In the genomic region with DNA sequence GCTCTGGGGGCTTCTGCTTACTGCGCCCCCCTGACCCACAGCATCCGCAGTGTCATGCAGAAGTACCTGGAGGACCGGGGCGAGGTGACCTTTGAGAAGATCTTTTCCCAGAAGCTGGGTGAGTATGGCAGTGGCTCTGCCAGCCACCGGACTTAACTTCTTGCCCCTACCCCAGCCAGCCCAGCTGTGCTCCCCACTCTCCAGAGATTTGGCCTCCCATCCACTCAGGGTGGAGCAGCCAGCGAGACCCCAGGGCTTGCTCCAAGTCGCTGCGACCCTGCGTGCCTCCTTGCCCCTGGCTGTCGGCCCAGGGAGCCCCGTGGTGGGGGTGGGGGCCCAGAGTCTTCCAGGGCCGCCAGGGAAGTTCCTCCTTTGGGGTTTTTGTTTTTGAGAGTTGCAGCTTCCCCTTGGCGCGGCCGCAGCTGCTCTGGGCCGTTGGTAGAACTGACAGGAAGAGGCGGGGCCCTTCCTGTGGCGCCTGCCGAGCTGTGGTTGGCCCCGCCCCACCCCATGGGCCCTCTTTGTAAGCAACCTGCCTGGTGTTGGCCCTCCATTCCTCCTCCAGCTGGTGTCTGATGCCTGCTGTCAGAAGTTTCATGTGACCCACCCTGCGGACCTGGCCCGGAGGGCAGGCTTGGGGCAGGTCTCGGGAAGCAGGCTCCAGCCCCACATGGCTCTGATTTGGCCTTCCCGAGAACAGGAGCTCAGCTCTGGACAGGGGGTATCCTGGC, we compare ENCODE assay signal across 1 cellular context.
TF ChIP-seq lines count a peak whose summit lies in the region.

No MANE protein-coding gene starts in this region.

TF ChIP-seq in K562, 482 proteins besides CTCF, POLR2A, EP300 and RAD21 (continued from another document and continues in another):
- TF ChIP-seq, protein P1, sequence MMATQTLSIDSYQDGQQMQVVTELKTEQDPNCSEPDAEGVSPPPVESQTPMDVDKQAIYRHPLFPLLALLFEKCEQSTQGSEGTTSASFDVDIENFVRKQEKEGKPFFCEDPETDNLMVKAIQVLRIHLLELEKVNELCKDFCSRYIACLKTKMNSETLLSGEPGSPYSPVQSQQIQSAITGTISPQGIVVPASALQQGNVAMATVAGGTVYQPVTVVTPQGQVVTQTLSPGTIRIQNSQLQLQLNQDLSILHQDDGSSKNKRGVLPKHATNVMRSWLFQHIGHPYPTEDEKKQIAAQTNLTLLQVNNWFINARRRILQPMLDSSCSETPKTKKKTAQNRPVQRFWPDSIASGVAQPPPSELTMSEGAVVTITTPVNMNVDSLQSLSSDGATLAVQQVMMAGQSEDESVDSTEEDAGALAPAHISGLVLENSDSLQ (IDR thresholded peaks at IDR 0.05): peak; percentile 61; the same call in 1 of the 2 replicates
- TF ChIP-seq FOXM1 (IDR thresholded peaks at IDR 0.05; ENCODE audit: low read depth) (peak; percentile 66), FOXM1 (CRISPR knock-in tag; IDR thresholded peaks at IDR 0.05; ENCODE audit: low read depth) (no peak), TSC22D4 (tag; IDR thresholded peaks at IDR 0.05) (no peak), ZNF586 (CRISPR knock-in tag; conservative IDR thresholded peaks at IDR 0.05) (0 out of 2 replicates have a peak, but pooled peaks have one; percentile 60), NFE2L1 (tag; IDR thresholded peaks at IDR 0.05; ENCODE audit: borderline replicate concordance, low read depth) (no peak), MTA2 (IDR thresholded peaks at IDR 0.05; ENCODE audit: low read depth) (no peak), HEY1 (CRISPR knock-in tag; IDR thresholded peaks at IDR 0.05; ENCODE audit: borderline replicate concordance) (0 out of 2 replicates have a peak, but pooled peaks have one; percentile 50), AFF4 (CRISPR knock-in tag; IDR thresholded peaks at IDR 0.05) (no peak), ZNF224 (CRISPR knock-in tag; IDR thresholded peaks at IDR 0.05) (no peak), ZNF165 (CRISPR knock-in tag; IDR thresholded peaks at IDR 0.05; ENCODE audit: borderline replicate concordance) (peak; percentile 48; the same call in 1 of the 2 replicates), STAT5A (IDR thresholded peaks at IDR 0.05; ENCODE audit: borderline replicate concordance, low read length) (no peak), HMGN3 (IDR thresholded peaks at IDR 0.05; ENCODE audit: borderline replicate concordance, extremely low read depth, insufficient read length, low read depth, low read length) (peak; percentile 55), ZNF449 (CRISPR knock-in tag; IDR thresholded peaks at IDR 0.05) (peak; percentile 67; the same call in 1 of the 2 replicates), LEF1 (IDR thresholded peaks at IDR 0.05) (peak; percentile 68; the same call in 1 of the 2 replicates), KLF10 (CRISPR knock-in tag; IDR thresholded peaks at IDR 0.05) (0 out of 2 replicates have a peak, but pooled peaks have one; percentile 52), GABPB1 (CRISPR knock-in tag; IDR thresholded peaks at IDR 0.05) (peak; percentile 72), SAFB2 (IDR thresholded peaks at IDR 0.05; ENCODE audit: borderline replicate concordance, low read depth, low read length, severe bottlenecking) (no peak), RNF2 (IDR thresholded peaks at IDR 0.05) (peak; percentile 74; the same call in 1 of the 2 replicates), CHD1 (IDR thresholded peaks at IDR 0.05; ENCODE audit: low read length) (peak; percentile 56), TFAM (CRISPR knock-in tag; conservative IDR thresholded peaks at IDR 0.05) (no peak), ZBTB17 (CRISPR knock-in tag; IDR thresholded peaks at IDR 0.05) (peak; percentile 78), TEAD1 (CRISPR knock-in tag; IDR thresholded peaks at IDR 0.05) (peak; percentile 76 to 77; a peak in 2 of 4 replicates), ZC3H4 (CRISPR knock-in tag; IDR thresholded peaks at IDR 0.05; ENCODE audit: borderline replicate concordance) (no peak), ARID3A (IDR thresholded peaks at IDR 0.05; ENCODE audit: borderline replicate concordance, low read depth, low read length) (no peak), CBX1 (IDR thresholded peaks at IDR 0.05; ENCODE audit: low read depth) (peak; percentile 39; the same call in 1 of the 2 replicates), MEF2D (tag; conservative IDR thresholded peaks at IDR 0.05; ENCODE audit: low read depth) (peak; percentile 73; the same call in 1 of the 2 replicates), CREB3 (tag; conservative IDR thresholded peaks at IDR 0.05; ENCODE audit: low read depth) (peak; percentile 54; the same call in 1 of the 2 replicates), ZFP36 (IDR thresholded peaks at IDR 0.05; ENCODE audit: low read depth, low read length, partially characterized antibody) (peak; percentile 4), NELFE (IDR thresholded peaks at IDR 0.05; ENCODE audit: insufficient read depth, insufficient read length) (no peak), TCF7 (IDR thresholded peaks at IDR 0.05; ENCODE audit: borderline replicate concordance) (0 out of 2 replicates have a peak, but pooled peaks have one; percentile 13), ZNF146 (CRISPR knock-in tag; IDR thresholded peaks at IDR 0.05; ENCODE audit: unreplicated experiment) (no peak), ZNF695 (CRISPR knock-in tag; IDR thresholded peaks at IDR 0.05) (no peak), ZNF436 (CRISPR knock-in tag; IDR thresholded peaks at IDR 0.05) (no peak), ZNF395 (CRISPR knock-in tag; IDR thresholded peaks at IDR 0.05) (peak; percentile 97), IRF2 (CRISPR knock-in tag; IDR thresholded peaks at IDR 0.05) (no peak)
- TF ChIP-seq, protein P2, sequence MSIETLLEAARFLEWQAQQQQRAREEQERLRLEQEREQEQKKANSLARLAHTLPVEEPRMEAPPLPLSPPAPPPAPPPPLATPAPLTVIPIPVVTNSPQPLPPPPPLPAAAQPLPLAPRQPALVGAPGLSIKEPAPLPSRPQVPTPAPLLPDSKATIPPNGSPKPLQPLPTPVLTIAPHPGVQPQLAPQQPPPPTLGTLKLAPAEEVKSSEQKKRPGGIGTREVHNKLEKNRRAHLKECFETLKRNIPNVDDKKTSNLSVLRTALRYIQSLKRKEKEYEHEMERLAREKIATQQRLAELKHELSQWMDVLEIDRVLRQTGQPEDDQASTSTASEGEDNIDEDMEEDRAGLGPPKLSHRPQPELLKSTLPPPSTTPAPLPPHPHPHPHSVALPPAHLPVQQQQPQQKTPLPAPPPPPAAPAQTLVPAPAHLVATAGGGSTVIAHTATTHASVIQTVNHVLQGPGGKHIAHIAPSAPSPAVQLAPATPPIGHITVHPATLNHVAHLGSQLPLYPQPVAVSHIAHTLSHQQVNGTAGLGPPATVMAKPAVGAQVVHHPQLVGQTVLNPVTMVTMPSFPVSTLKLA (conservative IDR thresholded peaks at IDR 0.05): peak; percentile 7 to 58; a peak in 2 of 4 replicates
- TF ChIP-seq, protein P3, sequence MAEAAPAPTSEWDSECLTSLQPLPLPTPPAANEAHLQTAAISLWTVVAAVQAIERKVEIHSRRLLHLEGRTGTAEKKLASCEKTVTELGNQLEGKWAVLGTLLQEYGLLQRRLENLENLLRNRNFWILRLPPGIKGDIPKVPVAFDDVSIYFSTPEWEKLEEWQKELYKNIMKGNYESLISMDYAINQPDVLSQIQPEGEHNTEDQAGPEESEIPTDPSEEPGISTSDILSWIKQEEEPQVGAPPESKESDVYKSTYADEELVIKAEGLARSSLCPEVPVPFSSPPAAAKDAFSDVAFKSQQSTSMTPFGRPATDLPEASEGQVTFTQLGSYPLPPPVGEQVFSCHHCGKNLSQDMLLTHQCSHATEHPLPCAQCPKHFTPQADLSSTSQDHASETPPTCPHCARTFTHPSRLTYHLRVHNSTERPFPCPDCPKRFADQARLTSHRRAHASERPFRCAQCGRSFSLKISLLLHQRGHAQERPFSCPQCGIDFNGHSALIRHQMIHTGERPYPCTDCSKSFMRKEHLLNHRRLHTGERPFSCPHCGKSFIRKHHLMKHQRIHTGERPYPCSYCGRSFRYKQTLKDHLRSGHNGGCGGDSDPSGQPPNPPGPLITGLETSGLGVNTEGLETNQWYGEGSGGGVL (CRISPR knock-in tag; IDR thresholded peaks at IDR 0.05): no peak
